Comparison of ENCODE assay signal across 8 cellular contexts in genomic region chr6:158703840-158704822, GRCh38. TPM values are rescaled to one million over a fixed set of nuclear protein-coding genes. Genes with fewer than 3 reads are reported as not detected.
DNase-seq lines count a peak whose midpoint lies in the region; ATAC-seq and TF ChIP-seq lines count a peak whose summit lies in the region.

No MANE protein-coding gene starts in this region.

- peak; percentile 99 for TF ChIP-seq CTCF in GM10248 (IDR thresholded peaks at IDR 0.05; ENCODE audit: control extremely low read depth, extremely low read depth, low read depth, missing control alignments)
- peak; percentile 81 for TF ChIP-seq CTCF in LNCaP clone FGC (IDR thresholded peaks at IDR 0.05; ENCODE audit: control insufficient read depth, extremely low read depth, insufficient read depth)
- peak; percentile 96 to 99 (median 98) for TF ChIP-seq CTCF in adrenal gland (IDR thresholded peaks at IDR 0.05)
- TF ChIP-seq CTCF in psoas muscle (IDR thresholded peaks at IDR 0.05): peak; percentile 91
- peak; percentile 95 to 100 (median 96) for TF ChIP-seq CTCF in uterus (IDR thresholded peaks at IDR 0.05)

- H3K4me1 ChIP-seq in adrenal gland (replicated peaks in 1 of 2): peaks cover 16 to 28% of the 10 kb centered on the region in 2 donors
- peaks cover 26% of the 10 kb centered on the region for H3K4me1 ChIP-seq in psoas muscle
- H3K4me1 ChIP-seq in uterus: peaks cover 4 to 9% of the 10 kb centered on the region in 2 donors

- H3K27ac ChIP-seq in adrenal gland (peak overlapping the region in 4 of 5 donors; percentile 19 to 66 (median 36)), psoas muscle (no peak overlapping the region), uterus (peak overlapping the region in 1 of 2 donors; percentile 45)

- intact Hi-C loops in adrenal gland (cut with DNase I): loop anchor here (5.0 kb wide), 1 partner anchor 268 kb away; no protein-coding TSS in a partner anchor
- intact Hi-C loops in left ventricle myocardium superior (cut with micrococcal nuclease): no loop called here
- intact Hi-C loops in psoas muscle (cut with DNase I): loop anchor here (2.0 to 10.0 kb wide), 2 partner anchors 269 to 431 kb away; no protein-coding TSS in a partner anchor
- intact Hi-C loops in uterus (cut with DNase I; ENCODE audit: low total_unique reads): no loop called here

- TF ChIP-seq POLR2A in adrenal gland (IDR thresholded peaks at IDR 0.05) (no peak), uterus (IDR thresholded peaks at IDR 0.05) (no peak)

- H3K36me3 ChIP-seq in H7 (replicated peaks; ENCODE audit: control insufficient read depth, insufficient read depth, low read length): no peaks in the 10 kb centered on the region
- no peaks in the 10 kb centered on the region for H3K36me3 ChIP-seq in adrenal gland (replicated peaks in 1 of 2)
- H3K36me3 ChIP-seq in psoas muscle (ENCODE audit: insufficient read depth in 1 of 2, low read depth in 1 of 2): no peaks in the 10 kb centered on the region
- no peaks in the 10 kb centered on the region for H3K36me3 ChIP-seq in uterus

- H3K4me3 ChIP-seq in H7 (ENCODE audit: insufficient read depth, low read depth, low read length) (no peak overlapping the region; the same call in 1 of the 2 replicates), LNCaP clone FGC (ENCODE audit: low read depth, low read length) (peak overlapping the region; percentile 33; the same call in 1 of the 2 replicates), adrenal gland (peak overlapping the region in 1 of 4 donors; percentile 48), psoas muscle (peak overlapping the region; percentile 61), uterus (peak overlapping the region; percentile 27 to 30)

- ATAC-seq in left ventricle myocardium superior (peak; percentile 77), psoas muscle (peak; percentile 86 to 91 (median 90))

- 9 to 14% (median 10%) methylated on average over 31 to 42 of the region's 42 CpGs for WGBS in adrenal gland, 4 donors
- 9 to 12% (median 12%) methylated on average over 42 of the region's 42 CpGs for WGBS in psoas muscle, 3 donors

- DNase-seq in GM10248 (ENCODE audit: extremely low spot score): peak; percentile 91
- DNase-seq in H7: peak; percentile 96
- no peak for DNase-seq in LNCaP clone FGC (ENCODE audit: low read depth)
- DNase-seq in T follicular helper cell (ENCODE audit: low read depth): peak; percentile 64
- DNase-seq in adrenal gland: peak; percentile 82 to 89 (median 86)
- peak; percentile 93 for DNase-seq in left ventricle myocardium superior
- peak; percentile 86 to 91 for DNase-seq in psoas muscle
- peak; percentile 60 to 82 for DNase-seq in uterus

- CTCF ChIA-PET in GM10248 (lab: Yijun Ruan, JAX): interaction anchor here (0.6 to 6.0 kb wide), 32 partner anchors 8 to 496 kb away, joined by 3 to 67 read pairs (median 4); partner anchors contain the start of gene RSPH3

- H3K9me3 ChIP-seq in adrenal gland (replicated peaks in 1 of 3): no peaks in the 10 kb centered on the region
- no peaks in the 10 kb centered on the region for H3K9me3 ChIP-seq in psoas muscle
- no peaks in the 10 kb centered on the region for H3K9me3 ChIP-seq in uterus

- H3K27me3 ChIP-seq in H7 (ENCODE audit: control insufficient read depth, insufficient read depth, low read length) (peaks cover 2% of the 10 kb centered on the region; the same call in 1 of the 2 replicates), adrenal gland (no peaks in the 10 kb centered on the region), psoas muscle (ENCODE audit: insufficient read depth in 3 of 3, low read length in 2 of 3) (no peaks in the 10 kb centered on the region), uterus (no peaks in the 10 kb centered on the region)

- POLR2A ChIA-PET in GM10248 (lab: Yijun Ruan, JAX): no interaction called here

RNA-seq across cellular contexts. Expression of gene SYTL3, which starts 54.3 kb away (rescaled TPM):
- total RNA-seq in H7 (2014; rRNA removed; shearing (Covaris generic)): 0.74 and 1.2 TPM in 2 replicates
- total RNA-seq in adrenal gland (1 to 10 TPM; 1.7 to 3.9 (median 2.2) TPM), left ventricle myocardium superior (10.8 TPM), psoas muscle (10 to 100 TPM in 2 of 4 donors, 1 to 10 TPM in 2; 1.9 to 17.3 (median 11.0) TPM), uterus (10 to 100 TPM in 1 of 4 donors, 1 to 10 TPM in 2, under 1 TPM in 1; 0.51 to 12.4 (median 3.3) TPM)
- polyA plus RNA-seq in adrenal gland (1 to 10 TPM; 1.5 to 2.5 (median 1.7) TPM), psoas muscle (1 to 10 TPM; 1.7 to 4.1 (median 2.2) TPM)

RNA-seq across cellular contexts. Expression of gene DYNLT1, which starts 59.6 kb away (rescaled TPM):
- total RNA-seq in H7 (2014; rRNA removed; shearing (Covaris generic)): 59.9 and 67.6 TPM in 2 replicates
- 100 to 1,000 TPM in 6 of 8 donors, 10 to 100 TPM in 2; 81.3 to 159 (median 126) TPM for total RNA-seq in adrenal gland
- polyA plus RNA-seq in adrenal gland: 100 to 1,000 TPM; 107 to 264 (median 128) TPM
- total RNA-seq in left ventricle myocardium superior: 130 TPM
- total RNA-seq in psoas muscle: 100 to 1,000 TPM; 112 to 146 (median 135) TPM
- 100 to 1,000 TPM; 150 to 202 (median 177) TPM for polyA plus RNA-seq in psoas muscle
- total RNA-seq in uterus: 100 to 1,000 TPM in 3 of 4 donors, 10 to 100 TPM in 1; 68.2 to 134 (median 114) TPM

Comparison
In these comparisons a context has a peak if more than half of its experiments do, and no peak if none do; other contexts are left out.
1. intact Hi-C loops: an anchor here in adrenal gland (5.0 kb wide) and psoas muscle (2.0 to 10.0 kb wide); none called in left ventricle myocardium superior and uterus.